ENCODE assay signal across 14 cellular contexts in the genomic region with DNA sequence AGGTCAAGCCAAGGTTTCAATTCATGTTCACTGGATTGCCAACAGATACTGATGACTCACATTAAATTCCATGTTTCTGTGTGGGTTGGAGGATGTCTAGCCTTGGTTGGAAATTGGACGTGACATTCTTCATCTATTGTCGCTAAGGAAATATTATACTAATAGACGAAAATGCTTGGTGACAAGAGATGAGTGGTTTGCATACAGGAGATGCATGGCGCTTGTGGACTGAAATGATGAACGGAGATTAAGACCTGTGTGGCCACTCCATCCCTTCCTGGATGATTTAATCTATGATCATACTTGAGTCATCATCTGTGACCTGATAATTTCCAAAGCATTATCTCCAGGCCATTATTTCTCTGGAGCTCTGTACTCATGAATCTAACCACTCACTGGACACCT.
DNase-seq lines count a peak whose midpoint lies in the region; ATAC-seq and TF ChIP-seq lines count a peak whose summit lies in the region.
"Had no signal": no experiment of that assay in that cellular context is flagged by ENCODE, and none has a peak within 500 bp of the region (broad histone marks: within the 10 kb centered on the region; RNA-seq: fewer than 3 reads in every experiment).

No MANE protein-coding gene starts in this region.

- DNase-seq in AG20443 (ENCODE audit: low spot score) (peak; percentile 59), NCI-H226 (peak; percentile 58), choroid plexus epithelial cell (ENCODE audit: low read depth) (peak; percentile 81), lung (ENCODE audit: low spot score) (no peak), ecto neural progenitor cell (ENCODE audit: low spot score) (no peak)
- no peak for DNase-seq in activated CD4-positive, alpha-beta T cell treated with anti-CD3 and anti-CD28 coated beads, Interleukin-2, amount 50 U/mL, for 48 hours
- DNase-seq in stimulated activated CD4-positive, alpha-beta T cell treated with anti-CD3 and anti-CD28 coated beads, Interleukin-2, amount 100 ng/mL, for 48 hours = no peak
- DNase-seq: activated T-cell treated with anti-CD3 and anti-CD28 coated beads, Interleukin-2, amount 50 U/mL, for 72 hours; amygdala; DND-41; endodermal cell; lower lobe of right lung; trophoblast cell had no signal

- no peaks in the 10 kb centered on the region for H3K4me1 ChIP-seq in lung (ENCODE audit: control insufficient read depth in 2 of 2, insufficient read depth in 2 of 2, low read length in 2 of 2)
- H3K4me1 ChIP-seq: lower lobe of right lung had no signal

- H3K4me3 ChIP-seq in choroid plexus epithelial cell (ENCODE audit: low read depth, low read length) = no peak overlapping the region
- H3K4me3 ChIP-seq in lung = no peak overlapping the region
- H3K4me3 ChIP-seq: lower lobe of right lung had no signal

- no peak overlapping the region for H3K27ac ChIP-seq in lung (ENCODE audit: low read depth in 1 of 2, low read length in 1 of 2)
- H3K27ac ChIP-seq: lower lobe of right lung had no signal

- TF ChIP-seq CTCF in choroid plexus epithelial cell (conservative IDR thresholded peaks at IDR 0.05; ENCODE audit: low read depth, low read length) (no peak), lung (IDR thresholded peaks at IDR 0.05; ENCODE audit: control extremely low read depth, extremely low read depth) (no peak)

- H3K27me3 ChIP-seq in lung (ENCODE audit: control insufficient read depth, insufficient read depth) = no peaks in the 10 kb centered on the region

- ATAC-seq in lung (ENCODE audit: insufficient read depth, low FRiP score) = peak; percentile 15
- ATAC-seq in GM18867 (IDR thresholded peaks at IDR 0.05; ENCODE audit: unreplicated experiment) = no peak
- ATAC-seq: activated T-cell treated with anti-CD3 and anti-CD28 coated beads, Interleukin-2, amount 50 U/mL, for 72 hours; lower lobe of right lung had no signal

- WGBS in lung, 2 donors = 90 to 92% methylated on average over 5 of the region's 5 CpGs

- H3K9me3 ChIP-seq in lung (ENCODE audit: control insufficient read depth in 2 of 2, insufficient read depth in 1 of 2, low read length in 1 of 2) = no peaks in the 10 kb centered on the region
- H3K9me3 ChIP-seq: lower lobe of right lung had no signal

- H3K36me3 ChIP-seq in lung (ENCODE audit: control insufficient read depth in 2 of 2, insufficient read depth in 2 of 2, low read length in 2 of 2) = no peaks in the 10 kb centered on the region
- H3K36me3 ChIP-seq: lower lobe of right lung had no signal

Comparison
In these comparisons a context has a peak if more than half of its experiments do, and no peak if none do; other contexts are left out.
1. DNase-seq: peak in AG20443 (single experiment), NCI-H226 (single experiment) and choroid plexus epithelial cell (single experiment); none in lung (single experiment), activated CD4-positive, alpha-beta T cell treated with anti-CD3 and anti-CD28 coated beads, Interleukin-2, amount 50 U/mL, for 48 hours (0 of 2), stimulated activated CD4-positive, alpha-beta T cell treated with anti-CD3 and anti-CD28 coated beads, Interleukin-2, amount 100 ng/mL, for 48 hours (0 of 2) and ecto neural progenitor cell (single experiment).